ENCODE assay signal across 10 cellular contexts in the genomic region with DNA sequence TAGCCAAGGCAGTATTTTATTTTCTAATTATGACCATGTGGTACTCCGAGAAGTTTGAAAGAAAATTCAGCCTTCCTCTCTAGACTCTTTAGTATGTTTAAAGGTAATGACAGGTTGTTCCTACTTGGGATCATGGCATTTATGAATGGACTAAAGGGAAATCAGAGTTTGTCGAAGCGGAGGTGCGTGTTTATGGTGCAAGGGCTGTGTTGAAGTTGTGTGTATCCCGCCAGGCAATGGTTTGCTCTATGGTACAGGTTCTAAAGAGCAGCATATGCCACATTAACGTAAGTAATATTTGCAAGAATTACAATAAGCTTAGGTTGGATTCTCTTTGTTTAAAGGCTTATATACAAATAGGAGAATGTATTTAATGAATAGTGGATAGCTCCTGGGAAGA. TPM values are rescaled to one million over a fixed set of nuclear protein-coding genes. Genes with fewer than 3 reads are reported as not detected.
DNase-seq lines count a peak whose midpoint lies in the region; ATAC-seq and TF ChIP-seq lines count a peak whose summit lies in the region.
"Had no signal": no experiment of that assay in that cellular context is flagged by ENCODE, and none has a peak within 500 bp of the region (broad histone marks: within the 10 kb centered on the region; RNA-seq: fewer than 3 reads in every experiment).

No MANE protein-coding gene starts in this region.

- H3K9me3 Mint-ChIP-seq in HFFc6 = no peaks in the 10 kb centered on the region
- no peaks in the 10 kb centered on the region for H3K9me3 Mint-ChIP-seq in nephron

- peak overlapping the region; percentile 83 for H3K4me3 Mint-ChIP-seq in HFFc6
- peak overlapping the region; percentile 84 to 91 (median 87) for H3K4me3 Mint-ChIP-seq in nephron

- H3K4me3 ChIP-seq in cardiac fibroblast (replicated peaks in 1 of 2; ENCODE audit: low read depth in 2 of 2, low read length in 2 of 2) = peak overlapping the region; percentile 14 to 58

- TF ChIP-seq CTCF in 22Rv1 (IDR thresholded peaks at IDR 0.05) (no peak), HFFc6 (IDR thresholded peaks at IDR 0.05) (no peak), cardiac fibroblast (IDR thresholded peaks at IDR 0.05; ENCODE audit: low read depth, low read length) (no peak), nephron (IDR thresholded peaks at IDR 0.05; ENCODE audit: unreplicated experiment in 3 of 3) (no peak)

- ATAC-seq in HG02938 (IDR thresholded peaks at IDR 0.05; ENCODE audit: unreplicated experiment) = no peak
- no peak for ATAC-seq in GM18870 (IDR thresholded peaks at IDR 0.05; ENCODE audit: unreplicated experiment)

- no peak for DNase-seq in HFFc6
- DNase-seq in cardiac fibroblast (ENCODE audit: low read depth in 2 of 2) = no peak
- DNase-seq in cerebellar cortex (ENCODE audit: low spot score) = no peak
- no peak for DNase-seq in SKM-1 treated with dmso at 0.1 percent for 144 hours (lab: John Stamatoyannopoulos, UW; ENCODE audit: unreplicated experiment)
- DNase-seq: DND-41, NCI-H510A had no signal

- H3K27me3 Mint-ChIP-seq in HFFc6 (ENCODE audit: insufficient read depth) (no peaks in the 10 kb centered on the region; the same call in 1 of the 2 replicates), nephron (ENCODE audit: low read depth) (peaks cover 19% of the 10 kb centered on the region)

- H3K27ac ChIP-seq in 22Rv1 = peak overlapping the region; percentile 84

- H3K27ac Mint-ChIP-seq in HFFc6 = no peak overlapping the region
- peak overlapping the region in 1 of 3 experiments; percentile 24 for H3K27ac Mint-ChIP-seq in nephron

- H3K36me3 Mint-ChIP-seq in HFFc6 (ENCODE audit: low read depth) = no peaks in the 10 kb centered on the region
- no peaks in the 10 kb centered on the region for H3K36me3 Mint-ChIP-seq in nephron (ENCODE audit: low read depth)

- H3K4me1 Mint-ChIP-seq in HFFc6 (ENCODE audit: low read depth) = peaks cover 10% of the 10 kb centered on the region; the same call in 1 of the 2 replicates
- peaks cover 18% of the 10 kb centered on the region for H3K4me1 Mint-ChIP-seq in nephron

RNA-seq across cellular contexts. Expression of a gene that starts 0.7 kb away (rescaled TPM):
- under 1 TPM in 3 of 6 experiments, not detected in 3; 0.09 to 0.13 (median 0.11) TPM for total RNA-seq in HFFc6 (2021; fragmentation: NEBNext Ultra II Directional; extraction: Animal tissue kit (Norgen Biotek cat#: 25700))
